Comparison of ENCODE assay signal across 12 cellular contexts in genomic region chr13:43390582-43390981, GRCh38.
DNase-seq lines count a peak whose midpoint lies in the region; ATAC-seq, FAIRE-seq and TF ChIP-seq lines count a peak whose summit lies in the region.
"Had no signal": no experiment of that assay in that cellular context is flagged by ENCODE, and none has a peak within 500 bp of the region (broad histone marks: within the 10 kb centered on the region; RNA-seq: fewer than 3 reads in every experiment).

No MANE protein-coding gene starts in this region.

- CTCF ChIA-PET in GM10248 (lab: Yijun Ruan, JAX), result no interaction called here

- H3K4me3 Mint-ChIP-seq in activated T-cell treated with anti-CD3 and anti-CD28 coated beads, Interleukin-2, amount 50 U/mL, for 4 hours, result no peak overlapping the region

- H3K36me3 Mint-ChIP-seq in activated T-cell treated with anti-CD3 and anti-CD28 coated beads, Interleukin-2, amount 50 U/mL, for 4 hours (ENCODE audit: insufficient read depth), result no peaks in the 10 kb centered on the region

- no peaks in the 10 kb centered on the region for H3K9me3 Mint-ChIP-seq in activated T-cell treated with anti-CD3 and anti-CD28 coated beads, Interleukin-2, amount 50 U/mL, for 4 hours

- DNase-seq in GM10248 (ENCODE audit: extremely low spot score) (peak; percentile 23), GM10266 (ENCODE audit: extremely low spot score) (no peak), NCI-H510A treated with DMSO at 0.1 percent for 48 hours (lab: John Stamatoyannopoulos, UW) (no peak), urothelium cell line (ENCODE audit: low spot score) (no peak)
- no peak for DNase-seq in activated T-cell treated with anti-CD3 and anti-CD28 coated beads, Interleukin-2, amount 50 U/mL, for 4 hours
- DNase-seq: kidney glomerular epithelial cell, transverse colon had no signal

- H3K4me1 Mint-ChIP-seq in activated T-cell treated with anti-CD3 and anti-CD28 coated beads, Interleukin-2, amount 50 U/mL, for 4 hours (ENCODE audit: low read depth), result no peaks in the 10 kb centered on the region

- POLR2A ChIA-PET in GM10248 (lab: Yijun Ruan, JAX), result no interaction called here

- ATAC-seq in GM19452 (IDR thresholded peaks at IDR 0.05; ENCODE audit: unreplicated experiment), result peak; percentile 62
- ATAC-seq in HG02763 (IDR thresholded peaks at IDR 0.05; ENCODE audit: unreplicated experiment), result peak; percentile 46
- peak; percentile 70 for ATAC-seq in HG03520 (IDR thresholded peaks at IDR 0.05; ENCODE audit: unreplicated experiment)
- no peak for ATAC-seq in activated T-cell treated with anti-CD3 and anti-CD28 coated beads, Interleukin-2, amount 50 U/mL, for 4 hours
- ATAC-seq: A549, K562 had no signal

- TF ChIP-seq CTCF in GM10248 (IDR thresholded peaks at IDR 0.05; ENCODE audit: control extremely low read depth, extremely low read depth, low read depth, missing control alignments) (no peak), GM10266 (IDR thresholded peaks at IDR 0.05; ENCODE audit: control insufficient read depth, insufficient read depth, low read depth, missing control alignments) (no peak)

- no peak for FAIRE-seq in urothelium cell line (lab: Jason Lieb, UNC)
- FAIRE-seq: A549, K562 had no signal

- no peaks in the 10 kb centered on the region for H3K27me3 Mint-ChIP-seq in activated T-cell treated with anti-CD3 and anti-CD28 coated beads, Interleukin-2, amount 50 U/mL, for 4 hours (ENCODE audit: low read depth)

Comparison
In these comparisons a context has a peak if more than half of its experiments do, and no peak if none do; other contexts are left out.
1. ATAC-seq: peak in GM19452 (single experiment), HG02763 (single experiment) and HG03520 (single experiment); none in activated T-cell treated with anti-CD3 and anti-CD28 coated beads, Interleukin-2, amount 50 U/mL, for 4 hours (0 of 2).